ENCODE assay signal across 8 cellular contexts in genomic region chr2:170369894-170370293, GRCh38.
A peak's percentile ranks its signal among the peaks of the same experiment; 100 is the strongest.
DNase-seq lines count a peak whose midpoint lies in the region; ATAC-seq and TF ChIP-seq lines count a peak whose summit lies in the region.

No MANE protein-coding gene starts in this region.

- no peak overlapping the region for H4K8ac ChIP-seq in neuronal stem cell (ENCODE audit: low read depth, low read length)

- peaks cover 33% of the 10 kb centered on the region for H3K4me1 Mint-ChIP-seq in neural progenitor cell

- H4K91ac ChIP-seq in neuronal stem cell (ENCODE audit: low read depth, low read length, poor library complexity), result no peak overlapping the region

- CTCF ChIA-PET in mammary epithelial cell (lab: Charles Lee; ENCODE audit: low non-redundant PET), result no interaction called here

- H3K27me3 ChIP-seq in mammary epithelial cell (ENCODE audit: insufficient read depth, low read length) (peaks cover 7% of the 10 kb centered on the region), neural progenitor cell (no peaks in the 10 kb centered on the region), neuronal stem cell (ENCODE audit: control insufficient read depth in 3 of 3, insufficient read depth in 3 of 3, low read depth in 1 of 3, low read length in 3 of 3) (peaks cover 0 to 24% (median 0%) of the 10 kb centered on the region in 3 experiments)

- H3K4me1 ChIP-seq in mammary epithelial cell (ENCODE audit: insufficient read depth, low read length) (peaks cover 11% of the 10 kb centered on the region), neural progenitor cell (peaks cover 65% of the 10 kb centered on the region), neuronal stem cell (ENCODE audit: control insufficient read depth in 2 of 2, insufficient read depth in 1 of 2, low read depth in 1 of 2, low read length in 2 of 2) (peaks cover 2 to 12% of the 10 kb centered on the region in 2 donors)

- no peak overlapping the region for H3K4ac ChIP-seq in neuronal stem cell (ENCODE audit: low read length)

- no TSS peak for BruUV-seq in mammary epithelial cell (replicated peaks; lab: Mats Ljungman, UMichigan)

- H3K27ac Mint-ChIP-seq in neural progenitor cell, result no peak overlapping the region

- intact Hi-C loops in mammary epithelial cell (cut with micrococcal nuclease), result loop anchor here (1.0 to 10.0 kb wide), 3 partner anchors 442 to 1045 kb away; partner anchors contain the start of gene GAD1

- peaks cover 9% of the 10 kb centered on the region for H3K27me3 Mint-ChIP-seq in neural progenitor cell (ENCODE audit: insufficient read depth, low read depth)

- H3K9ac ChIP-seq in mammary epithelial cell (ENCODE audit: insufficient read depth, low read length) (no peak overlapping the region), neural progenitor cell (no peak overlapping the region), neuronal stem cell (ENCODE audit: low read depth, low read length, poor library complexity) (no peak overlapping the region)

- H3K14ac ChIP-seq in neuronal stem cell (ENCODE audit: low read length), result no peak overlapping the region

- no peak overlapping the region for H2BK120ac ChIP-seq in neuronal stem cell (ENCODE audit: low read depth, low read length)

- in situ Hi-C loops in mammary epithelial cell (cut with MboI; ENCODE audit: low sequenced_read_pairs in 2 of 2), result loop anchor here in 1 of 2 donors (10.0 kb wide), 1 partner anchor 445 kb away; the partner anchor contains the start of gene GAD1

- WGBS in mammary epithelial cell (ENCODE audit: low coverage, missing lambda C conversion rate), result 5% methylated on average over 1 of the region's 1 CpG
- no CpG with 5 or more reads among the region's 1 CpG for WGBS in neuronal stem cell (ENCODE audit: extremely low coverage in 2 of 2, insufficient read length in 2 of 2, insufficient replicate concordance in 1 of 2), 2 donors

- no peaks in the 10 kb centered on the region for H3K36me3 Mint-ChIP-seq in neural progenitor cell

- H3K79me1 ChIP-seq in neuronal stem cell (ENCODE audit: low read depth, low read length), result no peaks in the 10 kb centered on the region

- no peaks in the 10 kb centered on the region for H3K9me3 ChIP-seq in mammary epithelial cell (replicated peaks; ENCODE audit: insufficient read depth, low read length)
- H3K9me3 ChIP-seq in neural progenitor cell (ENCODE audit: low read depth), result no peaks in the 10 kb centered on the region
- H3K9me3 ChIP-seq in neuronal stem cell (replicated peaks in 1 of 2; ENCODE audit: control insufficient read depth in 2 of 2, insufficient read depth in 1 of 2, low read depth in 1 of 2, low read length in 2 of 2), result no peaks in the 10 kb centered on the region

- H2AFZ ChIP-seq in mammary epithelial cell (ENCODE audit: low read depth, low read length) (no peak overlapping the region), neural progenitor cell (replicated peaks) (no peak overlapping the region), neuronal stem cell (ENCODE audit: low read length) (no peak overlapping the region)

- H2BK5ac ChIP-seq in neuronal stem cell (ENCODE audit: low read length), result no peak overlapping the region

- H4K20me1 ChIP-seq in mammary epithelial cell (ENCODE audit: insufficient read depth, low read length) (no peaks in the 10 kb centered on the region), neural progenitor cell (ENCODE audit: low read depth) (no peaks in the 10 kb centered on the region)

- no peak overlapping the region for H2BK15ac ChIP-seq in neuronal stem cell (ENCODE audit: low read length)

- H3K36me3 ChIP-seq in mammary epithelial cell (ENCODE audit: insufficient read depth, low read length) (no peaks in the 10 kb centered on the region), neural progenitor cell (no peaks in the 10 kb centered on the region), neuronal stem cell (replicated peaks in 1 of 2; ENCODE audit: control insufficient read depth in 2 of 2, insufficient read depth in 2 of 2, low read length in 2 of 2) (no peaks in the 10 kb centered on the region)

- H3K79me2 ChIP-seq in mammary epithelial cell (ENCODE audit: insufficient read depth, low read length) (no peaks in the 10 kb centered on the region), neural progenitor cell (ENCODE audit: low read depth) (peaks cover 13% of the 10 kb centered on the region)

- H3K4me3 ChIP-seq in mammary epithelial cell (replicated peaks in 1 of 3; ENCODE audit: insufficient read depth in 1 of 3, low read depth in 2 of 3, low read length in 3 of 3), result no peak overlapping the region
- peak overlapping the region; percentile 24 for H3K4me3 ChIP-seq in neural progenitor cell
- no peak overlapping the region for H3K4me3 ChIP-seq in neuronal stem cell (ENCODE audit: low read length in 2 of 2)

- no peak overlapping the region for H2BK12ac ChIP-seq in neuronal stem cell (ENCODE audit: low read length)

- H3K23ac ChIP-seq in neuronal stem cell (ENCODE audit: low read depth, low read length, poor library complexity), result no peak overlapping the region

- H3K9me3 Mint-ChIP-seq in neural progenitor cell, result no peaks in the 10 kb centered on the region

- H3K18ac ChIP-seq in neuronal stem cell (ENCODE audit: low read length), result no peak overlapping the region

- no peak overlapping the region for H3K27ac ChIP-seq in mammary epithelial cell (ENCODE audit: insufficient read depth, low read depth, low read length)
- H3K27ac ChIP-seq in neural progenitor cell, result peak overlapping the region; percentile 87
- no peak overlapping the region for H3K27ac ChIP-seq in neuronal stem cell (replicated peaks; ENCODE audit: low read length)

- no peak overlapping the region for H3K4me3 Mint-ChIP-seq in neural progenitor cell

- dilution Hi-C loops in mammary epithelial cell (cut with HindIII; ENCODE audit: low sequenced_read_pairs), result no loop called here

- ATAC-seq in GM21576 (IDR thresholded peaks at IDR 0.05; ENCODE audit: unreplicated experiment), result no peak

- no peak overlapping the region for H3K4me2 ChIP-seq in mammary epithelial cell (ENCODE audit: insufficient read depth, low read depth, low read length)
- peak overlapping the region; percentile 62 for H3K4me2 ChIP-seq in neural progenitor cell
- no peak overlapping the region for H3K4me2 ChIP-seq in neuronal stem cell (ENCODE audit: insufficient read depth, low read length, poor library complexity, severe bottlenecking)

- DNase-seq in ELR (ENCODE audit: low read depth) (peak; percentile 42), NCI-H2081 (lab: John Stamatoyannopoulos, UW) (peak; percentile 46 to 63), mammary epithelial cell (peak; percentile 20), neural progenitor cell (ENCODE audit: low spot score) (peak; percentile 18), neuronal stem cell (ENCODE audit: low spot score) (no peak), nucleus accumbens (lab: John Stamatoyannopoulos, UW) (no peak)
- no peak for DNase-seq in activated CD8-positive, alpha-beta memory T cell treated with anti-CD3 and anti-CD28 coated beads, Interleukin-2, amount 50 U/mL, for 48 hours

- TF ChIP-seq CTCF in mammary epithelial cell (conservative IDR thresholded peaks at IDR 0.05 in 1 of 2, IDR thresholded peaks at IDR 0.05 in 1 of 2; ENCODE audit: extremely low read depth in 1 of 2, insufficient read depth in 1 of 2, low read depth in 1 of 2, low read length in 2 of 2), result peak in 1 of 2 donors; percentile 35
- TF ChIP-seq CTCF in neural progenitor cell (IDR thresholded peaks at IDR 0.05), result peak; percentile 58

- H3F3A ChIP-seq in neural progenitor cell (ENCODE audit: low read depth), result peaks cover 28% of the 10 kb centered on the region

- no peak overlapping the region for H2AK5ac ChIP-seq in neuronal stem cell (ENCODE audit: low read depth, low read length)

Comparison
In these comparisons a context has a peak if more than half of its experiments do, and no peak if none do; other contexts are left out.
1. DNase-seq: peak in ELR (single experiment), NCI-H2081 (2 of 2), mammary epithelial cell (single experiment) and neural progenitor cell (single experiment); none in neuronal stem cell (single experiment), nucleus accumbens (0 of 56) and activated CD8-positive, alpha-beta memory T cell treated with anti-CD3 and anti-CD28 coated beads, Interleukin-2, amount 50 U/mL, for 48 hours (single experiment).